ENCODE assay signal across 18 cellular contexts in genomic region chr3:53941174-53941573, GRCh38. TPM values are rescaled to one million over a fixed set of nuclear protein-coding genes. Genes with fewer than 3 reads are reported as not detected.
A peak's percentile ranks its signal among the peaks of the same experiment; 100 is the strongest.
DNase-seq lines count a peak whose midpoint lies in the region; ATAC-seq and TF ChIP-seq lines count a peak whose summit lies in the region.
"Had no signal": no experiment of that assay in that cellular context is flagged by ENCODE, and none has a peak within 500 bp of the region (broad histone marks: within the 10 kb centered on the region; RNA-seq: fewer than 3 reads in every experiment).

No MANE protein-coding gene starts in this region.

- ATAC-seq in RWPE2 (ENCODE audit: low read depth): peak; percentile 81
- ATAC-seq: activated CD8-positive, alpha-beta memory T cell treated with anti-CD3 and anti-CD28 coated beads, Interleukin-2, amount 10 ng/mL, durations not matched to agents 7 days and 5 days; gastroesophageal sphincter; lower lobe of right lung; T-helper 17 cell had no signal

- H3K27ac ChIP-seq in GM23248: no peak overlapping the region
- peak overlapping the region; percentile 25 for H3K27ac ChIP-seq in RWPE2 (ENCODE audit: poor library complexity, severe bottlenecking)
- no peak overlapping the region for H3K27ac ChIP-seq in fibroblast of lung (ENCODE audit: insufficient read depth, low read length)
- H3K27ac ChIP-seq in CD4-positive, alpha-beta memory T cell (ENCODE audit: low read depth, low read length): no peak overlapping the region
- H3K27ac ChIP-seq: gastroesophageal sphincter, lower lobe of right lung had no signal

- H3K4me2 ChIP-seq in GM23248 (ENCODE audit: unreplicated experiment) (no peak overlapping the region), fibroblast of lung (ENCODE audit: extremely low read depth, insufficient read depth, low read length) (no peak overlapping the region), skeletal muscle satellite cell (ENCODE audit: low read length) (peak overlapping the region; percentile 33)

- H3K9ac ChIP-seq in GM23248 (no peak overlapping the region), fibroblast of lung (ENCODE audit: insufficient read depth, low read length) (no peak overlapping the region), skeletal muscle satellite cell (ENCODE audit: low read depth, low read length) (peak overlapping the region; percentile 23)

- H3K4me3 ChIP-seq in GM23248 (no peak overlapping the region), RWPE2 (ENCODE audit: severe bottlenecking) (no peak overlapping the region), fibroblast of lung (replicated peaks in 1 of 4; ENCODE audit: control extremely low read depth in 1 of 4, insufficient read depth in 1 of 4, low read depth in 3 of 4, low read length in 4 of 4) (no peak overlapping the region), skeletal muscle satellite cell (ENCODE audit: low read length) (no peak overlapping the region)
- no peak overlapping the region for H3K4me3 ChIP-seq in CD4-positive, alpha-beta memory T cell (ENCODE audit: low read length in 2 of 2)
- H3K4me3 ChIP-seq: gastroesophageal sphincter, lower lobe of right lung had no signal

- H3K27me3 Mint-ChIP-seq in CD4-positive, alpha-beta memory T cell: peaks cover 20 to 30% of the 10 kb centered on the region in 2 donors

- no peaks in the 10 kb centered on the region for H3K36me3 ChIP-seq in GM23248 (ENCODE audit: low read depth)
- no peaks in the 10 kb centered on the region for H3K36me3 ChIP-seq in RWPE2 (ENCODE audit: low read depth)
- no peaks in the 10 kb centered on the region for H3K36me3 ChIP-seq in fibroblast of lung (ENCODE audit: control insufficient read depth, insufficient read depth, low read length)
- H3K36me3 ChIP-seq in skeletal muscle satellite cell (ENCODE audit: insufficient read depth, low read length): no peaks in the 10 kb centered on the region
- no peaks in the 10 kb centered on the region for H3K36me3 ChIP-seq in CD4-positive, alpha-beta memory T cell (ENCODE audit: insufficient read depth, low read length)
- H3K36me3 ChIP-seq: gastroesophageal sphincter, lower lobe of right lung had no signal

- no peaks in the 10 kb centered on the region for H3K9me2 ChIP-seq in GM23248 (ENCODE audit: insufficient read depth)

- peak; percentile 71 for DNase-seq in GM23248
- no peak for DNase-seq in RWPE2 (ENCODE audit: low spot score)
- DNase-seq in fibroblast of lung (ENCODE audit: low read depth in 2 of 2): peak; percentile 7 to 73
- DNase-seq in CD4-positive, alpha-beta memory T cell: no peak
- no peak for DNase-seq in activated T-cell treated with anti-CD3 and anti-CD28 coated beads, Interleukin-2, amount 50 U/mL, for 1 hour
- no peak for DNase-seq in ecto neural progenitor cell (ENCODE audit: low spot score)
- DNase-seq: activated CD8-positive, alpha-beta memory T cell treated with anti-CD3 and anti-CD28 coated beads, Interleukin-2, amount 10 ng/mL, durations not matched to agents 7 days and 5 days; activated gamma-delta T cell treated with Interleukin-2 at 50 U/mL for 16 hours; effector CD8-positive, alpha-beta T cell; lower lobe of right lung; NCI-H1048; retina; T-helper 17 cell had no signal

- H3K9me3 ChIP-seq in GM23248 (ENCODE audit: low read depth) (no peaks in the 10 kb centered on the region), RWPE2 (ENCODE audit: severe bottlenecking) (no peaks in the 10 kb centered on the region), fibroblast of lung (ENCODE audit: control insufficient read depth, insufficient read depth, low read depth, low read length) (no peaks in the 10 kb centered on the region), skeletal muscle satellite cell (replicated peaks; ENCODE audit: low read length) (no peaks in the 10 kb centered on the region)
- no peaks in the 10 kb centered on the region for H3K9me3 ChIP-seq in CD4-positive, alpha-beta memory T cell (ENCODE audit: control insufficient read depth in 1 of 2, low read length in 2 of 2)

- in situ Hi-C loops in GM23248 (cut with MboI): no loop called here

- H4K20me1 ChIP-seq in GM23248 (ENCODE audit: insufficient read depth): no peaks in the 10 kb centered on the region
- no peaks in the 10 kb centered on the region for H4K20me1 ChIP-seq in fibroblast of lung (ENCODE audit: control insufficient read depth, extremely low read depth, insufficient read depth, low read length)

- H3K79me2 ChIP-seq in GM23248 (ENCODE audit: insufficient read depth) (no peaks in the 10 kb centered on the region), fibroblast of lung (ENCODE audit: control insufficient read depth, insufficient read depth, low read length) (no peaks in the 10 kb centered on the region)

- peaks cover 7% of the 10 kb centered on the region; the same call in 1 of the 2 replicates for H3K4me1 ChIP-seq in GM23248 (ENCODE audit: insufficient read depth)
- H3K4me1 ChIP-seq in RWPE2 (ENCODE audit: insufficient read depth, poor library complexity, severe bottlenecking): peaks cover 9% of the 10 kb centered on the region
- no peaks in the 10 kb centered on the region for H3K4me1 ChIP-seq in fibroblast of lung (ENCODE audit: control insufficient read depth, extremely low read depth, insufficient read depth, low read length)
- peaks cover 6% of the 10 kb centered on the region for H3K4me1 ChIP-seq in skeletal muscle satellite cell (ENCODE audit: control insufficient read depth, insufficient read depth, low read length)
- H3K4me1 ChIP-seq in CD4-positive, alpha-beta memory T cell (ENCODE audit: insufficient read depth, low read length): no peaks in the 10 kb centered on the region
- H3K4me1 ChIP-seq: gastroesophageal sphincter, lower lobe of right lung had no signal

- H3K36me3 Mint-ChIP-seq in CD4-positive, alpha-beta memory T cell: no peaks in the 10 kb centered on the region
- H3K36me3 Mint-ChIP-seq: activated CD8-positive, alpha-beta memory T cell treated with anti-CD3 and anti-CD28 coated beads, Interleukin-2, amount 10 ng/mL, durations not matched to agents 7 days and 5 days; brain; CD14-positive monocyte had no signal

- no peaks in the 10 kb centered on the region for H3K27me3 ChIP-seq in GM23248 (replicated peaks; ENCODE audit: insufficient read depth)
- H3K27me3 ChIP-seq in RWPE2 (ENCODE audit: insufficient read depth, poor library complexity, severe bottlenecking): no peaks in the 10 kb centered on the region
- no peaks in the 10 kb centered on the region for H3K27me3 ChIP-seq in fibroblast of lung (ENCODE audit: control insufficient read depth, insufficient read depth, low read length)
- H3K27me3 ChIP-seq in skeletal muscle satellite cell (ENCODE audit: control insufficient read depth, insufficient read depth, low read length): no peaks in the 10 kb centered on the region
- H3K27me3 ChIP-seq in CD4-positive, alpha-beta memory T cell (ENCODE audit: insufficient read depth, low read length): no peaks in the 10 kb centered on the region

- POLR2A ChIA-PET in CD4-positive, alpha-beta memory T cell (lab: Charles Lee; ENCODE audit: partially characterized antibody): no interaction called here

- peaks cover 3 to 14% (median 10%) of the 10 kb centered on the region in 8 donors for H3K9me3 Mint-ChIP-seq in CD4-positive, alpha-beta memory T cell

- no peak overlapping the region for H3K27ac Mint-ChIP-seq in CD4-positive, alpha-beta memory T cell
- H3K27ac Mint-ChIP-seq: activated CD8-positive, alpha-beta memory T cell treated with anti-CD3 and anti-CD28 coated beads, Interleukin-2, amount 10 ng/mL, durations not matched to agents 7 days and 5 days; brain; CD14-positive monocyte; T-helper 17 cell had no signal

- H2AFZ ChIP-seq in GM23248: no peak overlapping the region; the same call in 1 of the 2 replicates
- H2AFZ ChIP-seq in fibroblast of lung (ENCODE audit: low read length): no peak overlapping the region

- H3F3A ChIP-seq in GM23248 (ENCODE audit: insufficient read depth): no peaks in the 10 kb centered on the region

- TF ChIP-seq CTCF in RWPE2 (IDR thresholded peaks at IDR 0.05; ENCODE audit: poor library complexity, severe bottlenecking): no peak
- no peak for TF ChIP-seq CTCF in fibroblast of lung (conservative IDR thresholded peaks at IDR 0.05 in 1 of 2, IDR thresholded peaks at IDR 0.05 in 1 of 2; ENCODE audit: low read depth in 1 of 2, low read length in 2 of 2)

- intact Hi-C loops in CD4-positive, alpha-beta memory T cell (cut with micrococcal nuclease): no loop called here

- CTCF ChIA-PET in CD4-positive, alpha-beta memory T cell (lab: Charles Lee; ENCODE audit: partially characterized antibody): no interaction called here

- H3K4me3 Mint-ChIP-seq in CD4-positive, alpha-beta memory T cell: no peak overlapping the region
- H3K4me3 Mint-ChIP-seq: activated CD8-positive, alpha-beta memory T cell treated with anti-CD3 and anti-CD28 coated beads, Interleukin-2, amount 10 ng/mL, durations not matched to agents 7 days and 5 days; brain; CD14-positive monocyte; neural crest cell; T-helper 17 cell had no signal

- no peaks in the 10 kb centered on the region for H3K4me1 Mint-ChIP-seq in CD4-positive, alpha-beta memory T cell
- H3K4me1 Mint-ChIP-seq: activated CD8-positive, alpha-beta memory T cell treated with anti-CD3 and anti-CD28 coated beads, Interleukin-2, amount 10 ng/mL, durations not matched to agents 7 days and 5 days; CD14-positive monocyte; neural crest cell; T-helper 17 cell had no signal

- WGBS in GM23248 (ENCODE audit: low coverage in 1 of 2, low lambda C conversion rate in 2 of 2, missing lambda C conversion rate in 2 of 2), 2 experiments: 54 to 67% methylated on average over 6 of the region's 6 CpGs

RNA-seq across cellular contexts. Expression of gene SELENOK, which starts 49.5 kb away (rescaled TPM):
- 22.4 and 37.5 TPM in 2 replicates for total RNA-seq in GM23248 (2014; rRNA removed; shearing (Covaris generic))
- 92.1 and 97.5 TPM in 2 replicates for polyA plus RNA-seq in GM23248 (2016; fragmentation: Nextera tagmentation; extraction: Ambion mirVana)
- 21.3 and 26.9 TPM in 2 replicates for total RNA-seq in fibroblast of lung
- 39.3 and 40.1 TPM in 2 replicates for polyA plus RNA-seq in fibroblast of lung
- polyA plus RNA-seq in fibroblast of lung (2012): 30.7 and 35.0 TPM in 2 replicates
- 1.1 and 8.9 TPM in 2 replicates for polyA minus RNA-seq in fibroblast of lung (ENCODE audit: low replicate concordance)
- total RNA-seq in skeletal muscle satellite cell (2012; rRNA removed): 11.4 and 19.4 TPM in 2 replicates
- total RNA-seq in CD4-positive, alpha-beta memory T cell: 10 to 100 TPM; 43.2 to 50.7 TPM
- 100 to 1,000 TPM; 103 to 134 TPM for polyA plus RNA-seq in CD4-positive, alpha-beta memory T cell

RNA-seq across cellular contexts. Expression of gene ACTR8, which starts 59.2 kb away (rescaled TPM):
- total RNA-seq in GM23248 (2014; rRNA removed; shearing (Covaris generic)): 33.0 and 41.0 TPM in 2 replicates
- polyA plus RNA-seq in GM23248 (2016; fragmentation: Nextera tagmentation; extraction: Ambion mirVana) (23.0 and 25.3 TPM in 2 replicates), fibroblast of lung (28.7 and 35.0 TPM in 2 replicates)
- 38.3 and 38.8 TPM in 2 replicates for total RNA-seq in fibroblast of lung
- 30.3 and 31.0 TPM in 2 replicates for polyA plus RNA-seq in fibroblast of lung (2012)
- 9.7 and 20.3 TPM in 2 replicates for polyA minus RNA-seq in fibroblast of lung (ENCODE audit: low replicate concordance)
- total RNA-seq in skeletal muscle satellite cell (2012; rRNA removed): 16.7 and 26.2 TPM in 2 replicates
- 10 to 100 TPM; 37.7 to 38.1 TPM for total RNA-seq in CD4-positive, alpha-beta memory T cell
- polyA plus RNA-seq in CD4-positive, alpha-beta memory T cell: 10 to 100 TPM; 13.1 to 24.7 TPM

Comparison
In these comparisons a context has a peak if more than half of its experiments do, and no peak if none do; other contexts are left out.
1. DNase-seq: peak in GM23248 (single experiment) and fibroblast of lung (2 of 2); none in RWPE2 (single experiment), CD4-positive, alpha-beta memory T cell (0 of 5), activated T-cell treated with anti-CD3 and anti-CD28 coated beads, Interleukin-2, amount 50 U/mL, for 1 hour (single experiment) and ecto neural progenitor cell (single experiment).